Comparison of ENCODE assay signal across 23 cellular contexts in genomic region chr5:107040907-107041306, GRCh38.
"Had no signal": no experiment of that assay in that cellular context is flagged by ENCODE, and none has a peak within 500 bp of the region (broad histone marks: within the 10 kb centered on the region; RNA-seq: fewer than 3 reads in every experiment).

No MANE protein-coding gene starts in this region.

- H3K4me1 ChIP-seq: foreskin keratinocyte, right atrium auricular region, sigmoid colon, stomach had no signal

- H3K79me2 ChIP-seq: hepatocyte had no signal

- H3K4me3 ChIP-seq: coronary artery, hepatocyte, right atrium auricular region, sigmoid colon, skin epidermis, stomach, thoracic aorta had no signal

- H3K36me3 ChIP-seq: neutrophil, right atrium auricular region, sigmoid colon, stomach, thoracic aorta had no signal

- H3K4me2 ChIP-seq: hepatocyte had no signal

- H3K27ac ChIP-seq: coronary artery, foreskin keratinocyte, hepatocyte, neutrophil, right atrium auricular region, sigmoid colon, skin epidermis, stomach, thoracic aorta had no signal

- H3K9me3 ChIP-seq: neutrophil, sigmoid colon, stomach, thoracic aorta had no signal

- H2AFZ ChIP-seq: hepatocyte had no signal

- DNase-seq: effector CD4-positive, alpha-beta T cell; endodermal cell; erythroblast; foreskin keratinocyte; head of caudate nucleus; kidney; left cardiac atrium; left ventricle myocardium superior; mesendoderm; naive thymus-derived CD4-positive, alpha-beta T cell; nephron progenitor cell; sigmoid colon; stimulated activated CD4-positive, alpha-beta T cell treated with anti-CD3 and anti-CD28 coated beads, Interleukin-12 subunit alpha, Interleukin-12 subunit beta, amount 100 ng/mL, for 4 hours; stimulated activated naive CD4-positive, alpha-beta T cell; stomach; substantia nigra; trophoblast cell had no signal
